1 cellular context compared by ENCODE assay signal in the genomic region with DNA sequence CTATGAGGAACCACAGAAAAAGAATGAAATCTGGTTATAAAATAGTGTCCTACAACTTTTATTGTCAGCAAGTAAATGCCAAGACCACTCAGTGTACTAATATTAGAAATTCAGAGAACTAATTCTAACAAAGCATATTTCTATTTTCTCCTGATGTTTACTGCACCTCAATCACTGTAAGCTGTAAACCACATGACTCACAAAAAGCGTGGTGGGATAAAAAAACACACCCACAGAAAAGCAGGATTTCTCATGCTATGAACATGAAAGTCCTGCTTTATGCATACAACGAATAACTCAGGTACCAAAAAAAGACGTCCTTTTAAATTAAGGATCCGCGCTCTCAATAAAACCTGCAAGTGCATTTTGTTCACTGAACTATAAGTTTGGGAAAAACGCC.
TF ChIP-seq lines count a peak whose summit lies in the region.

No MANE protein-coding gene starts in this region.

TF ChIP-seq in HepG2, 621 proteins besides CTCF, POLR2A, EP300 and RAD21:
- TF ChIP-seq YY1 (IDR thresholded peaks at IDR 0.05; ENCODE audit: insufficient read depth, insufficient replicate concordance, low read depth, low read length) (no peak), ZMAT3 (CRISPR knock-in tag; conservative IDR thresholded peaks at IDR 0.05) (no peak), ZNF30 (CRISPR knock-in tag; IDR thresholded peaks at IDR 0.05) (no peak), MZF1 (CRISPR knock-in tag; IDR thresholded peaks at IDR 0.05; ENCODE audit: borderline replicate concordance) (no peak), KLF16 (CRISPR knock-in tag; IDR thresholded peaks at IDR 0.05) (0 out of 4 replicates have a peak, but pooled peaks of 1 of the 2 experiments have one; percentile 3)
- TF ChIP-seq, protein P1, sequence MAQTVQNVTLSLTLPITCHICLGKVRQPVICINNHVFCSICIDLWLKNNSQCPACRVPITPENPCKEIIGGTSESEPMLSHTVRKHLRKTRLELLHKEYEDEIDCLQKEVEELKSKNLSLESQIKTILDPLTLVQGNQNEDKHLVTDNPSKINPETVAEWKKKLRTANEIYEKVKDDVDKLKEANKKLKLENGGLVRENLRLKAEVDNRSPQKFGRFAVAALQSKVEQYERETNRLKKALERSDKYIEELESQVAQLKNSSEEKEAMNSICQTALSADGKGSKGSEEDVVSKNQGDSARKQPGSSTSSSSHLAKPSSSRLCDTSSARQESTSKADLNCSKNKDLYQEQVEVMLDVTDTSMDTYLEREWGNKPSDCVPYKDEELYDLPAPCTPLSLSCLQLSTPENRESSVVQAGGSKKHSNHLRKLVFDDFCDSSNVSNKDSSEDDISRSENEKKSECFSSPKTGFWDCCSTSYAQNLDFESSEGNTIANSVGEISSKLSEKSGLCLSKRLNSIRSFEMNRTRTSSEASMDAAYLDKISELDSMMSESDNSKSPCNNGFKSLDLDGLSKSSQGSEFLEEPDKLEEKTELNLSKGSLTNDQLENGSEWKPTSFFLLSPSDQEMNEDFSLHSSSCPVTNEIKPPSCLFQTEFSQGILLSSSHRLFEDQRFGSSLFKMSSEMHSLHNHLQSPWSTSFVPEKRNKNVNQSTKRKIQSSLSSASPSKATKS (CRISPR knock-in tag; IDR thresholded peaks at IDR 0.05), result 0 out of 2 replicates have a peak, but pooled peaks have one; percentile 5
- TF ChIP-seq, protein P2, sequence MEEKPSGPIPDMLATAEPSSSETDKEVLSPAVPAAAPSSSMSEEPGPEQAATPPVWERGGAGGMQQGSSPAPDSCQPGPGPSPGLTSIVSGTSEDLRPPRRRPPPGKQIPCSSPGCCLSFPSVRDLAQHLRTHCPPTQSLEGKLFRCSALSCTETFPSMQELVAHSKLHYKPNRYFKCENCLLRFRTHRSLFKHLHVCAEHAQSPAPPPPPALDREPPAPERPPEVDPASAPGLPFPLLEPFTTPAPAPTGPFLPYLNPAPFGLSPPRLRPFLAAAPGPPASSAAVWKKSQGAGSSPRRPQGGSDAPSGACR (CRISPR knock-in tag; IDR thresholded peaks at IDR 0.05), result 0 out of 2 replicates have a peak, but pooled peaks have one; percentile 44
- TF ChIP-seq, protein P3, sequence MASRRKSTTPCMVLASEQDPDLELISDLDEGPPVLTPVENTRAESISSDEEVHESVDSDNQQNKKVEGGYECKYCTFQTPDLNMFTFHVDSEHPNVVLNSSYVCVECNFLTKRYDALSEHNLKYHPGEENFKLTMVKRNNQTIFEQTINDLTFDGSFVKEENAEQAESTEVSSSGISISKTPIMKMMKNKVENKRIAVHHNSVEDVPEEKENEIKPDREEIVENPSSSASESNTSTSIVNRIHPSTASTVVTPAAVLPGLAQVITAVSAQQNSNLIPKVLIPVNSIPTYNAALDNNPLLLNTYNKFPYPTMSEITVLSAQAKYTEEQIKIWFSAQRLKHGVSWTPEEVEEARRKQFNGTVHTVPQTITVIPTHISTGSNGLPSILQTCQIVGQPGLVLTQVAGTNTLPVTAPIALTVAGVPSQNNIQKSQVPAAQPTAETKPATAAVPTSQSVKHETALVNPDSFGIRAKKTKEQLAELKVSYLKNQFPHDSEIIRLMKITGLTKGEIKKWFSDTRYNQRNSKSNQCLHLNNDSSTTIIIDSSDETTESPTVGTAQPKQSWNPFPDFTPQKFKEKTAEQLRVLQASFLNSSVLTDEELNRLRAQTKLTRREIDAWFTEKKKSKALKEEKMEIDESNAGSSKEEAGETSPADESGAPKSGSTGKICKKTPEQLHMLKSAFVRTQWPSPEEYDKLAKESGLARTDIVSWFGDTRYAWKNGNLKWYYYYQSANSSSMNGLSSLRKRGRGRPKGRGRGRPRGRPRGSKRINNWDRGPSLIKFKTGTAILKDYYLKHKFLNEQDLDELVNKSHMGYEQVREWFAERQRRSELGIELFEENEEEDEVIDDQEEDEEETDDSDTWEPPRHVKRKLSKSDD (CRISPR knock-in tag; IDR thresholded peaks at IDR 0.05; ENCODE audit: low read depth), result no peak
